In the genomic region with DNA sequence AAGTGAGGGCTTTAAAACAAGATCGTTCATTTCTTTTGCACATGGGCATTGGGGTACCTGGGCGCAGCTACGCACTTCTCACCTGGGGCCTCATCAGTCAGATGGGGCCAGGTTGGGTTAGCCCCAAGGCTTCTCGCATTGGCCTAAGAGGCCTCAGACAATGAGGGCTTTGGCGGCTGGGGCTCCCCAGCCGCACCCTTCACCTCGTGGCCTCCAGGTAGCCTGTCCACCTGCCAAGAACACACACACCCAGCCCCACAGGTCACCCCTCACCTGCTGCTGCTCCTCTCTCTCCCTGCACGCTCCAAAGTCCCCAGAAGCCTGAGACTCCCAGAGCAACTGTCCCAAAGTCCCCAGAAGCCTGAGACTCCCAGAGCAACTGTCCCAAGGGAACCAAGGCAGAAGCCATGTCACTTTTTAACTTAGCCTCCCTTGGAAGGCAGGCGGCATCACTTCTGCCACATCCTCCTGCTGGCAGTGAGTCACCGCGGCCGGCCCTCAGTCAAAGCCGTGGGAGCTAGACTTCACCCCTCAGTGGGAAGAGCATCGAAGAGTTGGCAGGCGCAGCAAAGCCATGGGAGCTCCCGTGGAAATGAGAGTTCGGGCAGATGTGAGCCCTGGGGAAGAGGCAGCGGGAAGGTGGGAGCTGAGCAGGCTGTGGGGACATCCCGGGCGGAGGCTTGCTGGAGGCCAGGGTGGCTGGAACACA, we compare ENCODE assay signal across 19 cellular contexts.
A peak's percentile ranks its signal among the peaks of the same experiment; 100 is the strongest.
DNase-seq lines count a peak whose midpoint lies in the region; ATAC-seq, FAIRE-seq and TF ChIP-seq lines count a peak whose summit lies in the region.
"Had no signal": no experiment of that assay in that cellular context is flagged by ENCODE, and none has a peak within 500 bp of the region (broad histone marks: within the 10 kb centered on the region; RNA-seq: fewer than 3 reads in every experiment).

No MANE protein-coding gene starts in this region.

- H3K27me3 Mint-ChIP-seq in activated T-helper 17 cell treated with anti-CD3 and anti-CD28 coated beads, Interleukin-2, amount 50 U/mL, for 72 hours = no peaks in the 10 kb centered on the region
- no peaks in the 10 kb centered on the region for H3K27me3 Mint-ChIP-seq in osteocyte (ENCODE audit: unreplicated experiment)

- peak; percentile 59 for DNase-seq in A172 (ENCODE audit: low spot score)
- DNase-seq in EL = peak; percentile 20
- DNase-seq in kidney = peak; percentile 56
- no peak for DNase-seq in osteocyte (ENCODE audit: extremely low spot score, unreplicated experiment)
- DNase-seq in DMS53 (lab: John Stamatoyannopoulos, UW) = no peak
- DNase-seq in left lobe of liver (ENCODE audit: low spot score) = no peak
- no peak for DNase-seq in GM19239 (ENCODE audit: insufficient read length, low spot score)
- DNase-seq: activated CD4-positive, alpha-beta T cell treated with anti-CD3 and anti-CD28 coated beads, Interleukin-2, amount 50 U/mL, for 1 hour; activated T-cell treated with anti-CD3 and anti-CD28 coated beads, Interleukin-2, amount 50 U/mL, for 48 hours; cortex of kidney; erythroblast; NCI-H187; NCI-H526; T-helper 9 cell had no signal

- H3K36me3 ChIP-seq in kidney (ENCODE audit: control insufficient read depth in 1 of 2, insufficient read depth in 2 of 2, low read length in 2 of 2) = peaks cover 30 to 41% of the 10 kb centered on the region in 2 donors

- H3K4me3 Mint-ChIP-seq in activated T-helper 17 cell treated with anti-CD3 and anti-CD28 coated beads, Interleukin-2, amount 50 U/mL, for 72 hours = no peak overlapping the region
- no peak overlapping the region for H3K4me3 Mint-ChIP-seq in osteocyte (ENCODE audit: unreplicated experiment)

- H3K4me1 Mint-ChIP-seq in activated T-helper 17 cell treated with anti-CD3 and anti-CD28 coated beads, Interleukin-2, amount 50 U/mL, for 72 hours = no peaks in the 10 kb centered on the region
- H3K4me1 Mint-ChIP-seq in osteocyte (ENCODE audit: unreplicated experiment) = peaks cover 14% of the 10 kb centered on the region

- H3K27ac ChIP-seq in kidney (ENCODE audit: low read depth in 2 of 2, low read length in 2 of 2) = no peak overlapping the region
- H3K27ac ChIP-seq: right lobe of liver, SJSA1 had no signal

- H3K4me3 ChIP-seq in kidney (ENCODE audit: low read length in 2 of 2) = no peak overlapping the region
- H3K4me3 ChIP-seq: lung, right lobe of liver, SJSA1 had no signal

- peaks cover 42% of the 10 kb centered on the region for H3K36me3 Mint-ChIP-seq in activated T-helper 17 cell treated with anti-CD3 and anti-CD28 coated beads, Interleukin-2, amount 50 U/mL, for 72 hours (ENCODE audit: low read depth)
- peaks cover 17% of the 10 kb centered on the region for H3K36me3 Mint-ChIP-seq in osteocyte (ENCODE audit: unreplicated experiment)

- no peak for ATAC-seq in activated T-helper 17 cell treated with anti-CD3 and anti-CD28 coated beads, Interleukin-2, amount 50 U/mL, for 72 hours (replicated peaks)
- ATAC-seq in left lobe of liver = no peak
- ATAC-seq: HCT116, right lobe of liver had no signal

- H3K4me1 ChIP-seq in kidney (ENCODE audit: control insufficient read depth in 1 of 2, insufficient read depth in 1 of 2, low read depth in 1 of 2, low read length in 2 of 2) = no peaks in the 10 kb centered on the region
- H3K4me1 ChIP-seq: right lobe of liver had no signal

- intact Hi-C loops in kidney (cut with DNase I) = no loop called here

- H3K27ac Mint-ChIP-seq in activated T-helper 17 cell treated with anti-CD3 and anti-CD28 coated beads, Interleukin-2, amount 50 U/mL, for 72 hours = peak overlapping the region; percentile 84
- no peak overlapping the region for H3K27ac Mint-ChIP-seq in osteocyte (ENCODE audit: unreplicated experiment)

- H3K9me3 Mint-ChIP-seq in activated T-helper 17 cell treated with anti-CD3 and anti-CD28 coated beads, Interleukin-2, amount 50 U/mL, for 72 hours = no peaks in the 10 kb centered on the region
- no peaks in the 10 kb centered on the region for H3K9me3 Mint-ChIP-seq in osteocyte (ENCODE audit: unreplicated experiment)

- H3K9me3 ChIP-seq in kidney (ENCODE audit: control insufficient read depth in 1 of 2, low read length in 2 of 2) = no peaks in the 10 kb centered on the region
- H3K9me3 ChIP-seq: right lobe of liver, SJSA1 had no signal

- FAIRE-seq in kidney (lab: Jason Lieb, UNC) = no peak
- no peak for FAIRE-seq in GM19239 (lab: Jason Lieb, UNC)

- no peak for TF ChIP-seq CTCF in kidney (IDR thresholded peaks at IDR 0.05; ENCODE audit: borderline replicate concordance, extremely low read depth, insufficient read depth)
- no peak for TF ChIP-seq CTCF in osteocyte (IDR thresholded peaks at IDR 0.05)

- no peak overlapping the region for H3K9ac ChIP-seq in kidney (ENCODE audit: low read length in 2 of 2)

Comparison
In these comparisons a context has a peak if more than half of its experiments do, and no peak if none do; other contexts are left out.
1. DNase-seq: peak in A172 (single experiment), EL (single experiment) and kidney (single experiment); none in osteocyte (single experiment), DMS53 (single experiment), left lobe of liver (single experiment) and GM19239 (single experiment).